2 cellular contexts compared by ENCODE assay signal in genomic region chr2:163182764-163183354, GRCh38.
TF ChIP-seq lines count a peak whose summit lies in the region.

No MANE protein-coding gene starts in this region.

TF ChIP-seq in HCT116, 20 proteins besides CTCF, POLR2A, EP300 and RAD21 (continued from another document):
- TF ChIP-seq MAX (IDR thresholded peaks at IDR 0.05): no peak
- no peak for TF ChIP-seq ZBTB33 (IDR thresholded peaks at IDR 0.05; ENCODE audit: extremely low read depth, insufficient replicate concordance, low read length)
- TF ChIP-seq SP1 (IDR thresholded peaks at IDR 0.05; ENCODE audit: low read depth): no peak

TF ChIP-seq in WTC11, 78 proteins besides CTCF, POLR2A, EP300 and RAD21 (continued from another document):
- no peak for TF ChIP-seq ZNF281 (CRISPR knock-in tag; IDR thresholded peaks at IDR 0.05)
- no peak for TF ChIP-seq ZNF512 (CRISPR knock-in tag; IDR thresholded peaks at IDR 0.05; ENCODE audit: borderline replicate concordance)
- TF ChIP-seq USF1 (CRISPR knock-in tag; IDR thresholded peaks at IDR 0.05): no peak
- no peak for TF ChIP-seq NFE2L1 (CRISPR knock-in tag; IDR thresholded peaks at IDR 0.05)
- no peak for TF ChIP-seq ZSCAN18 (CRISPR knock-in tag; IDR thresholded peaks at IDR 0.05)
- TF ChIP-seq ZNF396 (CRISPR knock-in tag; IDR thresholded peaks at IDR 0.05; ENCODE audit: borderline replicate concordance): no peak
- TF ChIP-seq ZNF532 (CRISPR knock-in tag; IDR thresholded peaks at IDR 0.05; ENCODE audit: borderline replicate concordance): no peak
- TF ChIP-seq IRF2 (CRISPR knock-in tag; IDR thresholded peaks at IDR 0.05; ENCODE audit: borderline replicate concordance, low read depth): no peak
- no peak for TF ChIP-seq ETV6 (CRISPR knock-in tag; IDR thresholded peaks at IDR 0.05)
- no peak for TF ChIP-seq ZBTB43 (CRISPR knock-in tag; IDR thresholded peaks at IDR 0.05)
- TF ChIP-seq E2F4 (CRISPR knock-in tag; IDR thresholded peaks at IDR 0.05; ENCODE audit: borderline replicate concordance, low read depth): no peak
